Comparison of ENCODE assay signal across 8 cellular contexts in the genomic region with DNA sequence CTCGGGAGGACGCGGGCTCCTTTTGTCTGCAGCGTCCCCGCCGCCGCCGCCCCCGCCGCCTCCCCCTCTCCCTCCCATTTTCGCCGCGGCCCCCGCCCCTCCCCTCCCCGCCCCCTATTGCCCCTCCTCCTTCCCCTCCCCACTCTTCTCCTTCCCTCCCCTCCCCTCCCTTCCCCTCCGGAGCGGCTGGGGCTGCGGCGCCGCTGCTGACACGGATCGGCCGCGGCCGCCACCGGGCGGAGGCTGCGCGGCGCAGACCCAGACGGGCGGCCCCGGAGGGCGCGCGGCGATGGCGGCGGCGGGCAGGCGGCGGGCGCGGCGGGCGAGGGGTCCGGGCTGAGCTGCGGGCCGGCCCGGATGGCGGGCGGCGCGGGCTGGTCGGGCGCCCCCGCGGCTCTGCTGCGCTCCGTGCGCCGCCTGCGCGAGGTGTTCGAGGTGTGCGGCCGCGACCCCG. TPM values are rescaled to one million over a fixed set of nuclear protein-coding genes. Genes with fewer than 3 reads are reported as not detected.
DNase-seq lines count a peak whose midpoint lies in the region; ATAC-seq and TF ChIP-seq lines count a peak whose summit lies in the region.

A gene with protein sequence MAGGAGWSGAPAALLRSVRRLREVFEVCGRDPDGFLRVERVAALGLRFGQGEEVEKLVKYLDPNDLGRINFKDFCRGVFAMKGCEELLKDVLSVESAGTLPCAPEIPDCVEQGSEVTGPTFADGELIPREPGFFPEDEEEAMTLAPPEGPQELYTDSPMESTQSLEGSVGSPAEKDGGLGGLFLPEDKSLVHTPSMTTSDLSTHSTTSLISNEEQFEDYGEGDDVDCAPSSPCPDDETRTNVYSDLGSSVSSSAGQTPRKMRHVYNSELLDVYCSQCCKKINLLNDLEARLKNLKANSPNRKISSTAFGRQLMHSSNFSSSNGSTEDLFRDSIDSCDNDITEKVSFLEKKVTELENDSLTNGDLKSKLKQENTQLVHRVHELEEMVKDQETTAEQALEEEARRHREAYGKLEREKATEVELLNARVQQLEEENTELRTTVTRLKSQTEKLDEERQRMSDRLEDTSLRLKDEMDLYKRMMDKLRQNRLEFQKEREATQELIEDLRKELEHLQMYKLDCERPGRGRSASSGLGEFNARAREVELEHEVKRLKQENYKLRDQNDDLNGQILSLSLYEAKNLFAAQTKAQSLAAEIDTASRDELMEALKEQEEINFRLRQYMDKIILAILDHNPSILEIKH (plus strand): TSS at position 180 of the 454 bp plus-strand sequence. CDS start 178 bp downstream, at position 358.

- no peaks in the 10 kb centered on the region for H3K4me1 ChIP-seq in DOHH2 (ENCODE audit: control insufficient read depth, low read length)
- no peaks in the 10 kb centered on the region for H3K4me1 ChIP-seq in mesodermal cell (ENCODE audit: control insufficient read depth, insufficient read depth, low read length, poor library complexity, severe bottlenecking)

- peak; percentile 43 for DNase-seq in NCI-H774 (lab: John Stamatoyannopoulos, UW)
- peak; percentile 45 for DNase-seq in coronary artery (ENCODE audit: low spot score)
- DNase-seq in ureter (ENCODE audit: low spot score): no peak
- no peak for DNase-seq in putamen (ENCODE audit: low spot score)

- H3K36me3 ChIP-seq in DOHH2 (ENCODE audit: control insufficient read depth, low read length) (no peaks in the 10 kb centered on the region), mesodermal cell (ENCODE audit: control insufficient read depth, insufficient read depth, low read length) (no peaks in the 10 kb centered on the region)

- peaks cover 50% of the 10 kb centered on the region for H3K27me3 ChIP-seq in DOHH2 (ENCODE audit: control insufficient read depth, low read length)

- WGBS in mesodermal cell (ENCODE audit: insufficient coverage in 2 of 2), 2 experiments: 0% methylated on average over 21 to 38 of the region's 69 CpGs

- H3K9me2 ChIP-seq in DOHH2 (replicated peaks; ENCODE audit: control insufficient read depth, low read length): no peaks in the 10 kb centered on the region

- H3K4me3 ChIP-seq in DOHH2 (ENCODE audit: low read length): no peak within 1 kb of the TSS; the same call in 1 of the 2 replicates
- H3K4me3 ChIP-seq in coronary artery: peak within 1 kb of the TSS; percentile 69
- H3K4me3 ChIP-seq in mesodermal cell (ENCODE audit: extremely low read depth, insufficient read depth, low read length, poor library complexity, severe bottlenecking): peak within 1 kb of the TSS; percentile 34

- no peaks in the 10 kb centered on the region for H4K20me1 ChIP-seq in DOHH2 (ENCODE audit: control insufficient read depth, insufficient read depth, low read depth, low read length)

- H3K9me3 ChIP-seq in DOHH2 (ENCODE audit: control insufficient read depth, insufficient read depth, low read length) (no peaks in the 10 kb centered on the region), mesodermal cell (ENCODE audit: control insufficient read depth, low read length) (no peaks in the 10 kb centered on the region)

- H3K27ac ChIP-seq in DOHH2 (ENCODE audit: low read depth, low read length) (no peak within 1 kb of the TSS), coronary artery (no peak within 1 kb of the TSS), mesodermal cell (ENCODE audit: low read depth, low read length, severe bottlenecking) (no peak within 1 kb of the TSS)

- TF ChIP-seq CTCF in DOHH2 (IDR thresholded peaks at IDR 0.05; ENCODE audit: low read depth, low read length, poor library complexity, severe bottlenecking): no peak
- no peak for TF ChIP-seq CTCF in coronary artery (IDR thresholded peaks at IDR 0.05)

- H3K4me2 ChIP-seq in DOHH2 (ENCODE audit: low read length): peak within 1 kb of the TSS; percentile 37

- ATAC-seq in HG03097 (IDR thresholded peaks at IDR 0.05; ENCODE audit: low FRiP score, unreplicated experiment) (no peak), GM18502 (IDR thresholded peaks at IDR 0.05; ENCODE audit: poor library complexity, unreplicated experiment) (no peak)

- peaks cover 3% of the 10 kb centered on the region; the same call in 1 of the 2 replicates for H3F3A ChIP-seq in DOHH2 (ENCODE audit: control insufficient read depth, insufficient read depth)

- H3K79me2 ChIP-seq in DOHH2 (ENCODE audit: control insufficient read depth, low read length): no peaks in the 10 kb centered on the region

RNA-seq across cellular contexts. Expression of the gene that starts here (rescaled TPM):
- polyA plus RNA-seq in mesodermal cell (2013, experiment 1 of 2): 4.5 TPM
- polyA plus RNA-seq in mesodermal cell (2013, experiment 2 of 2): 3.9 TPM
- 40.7 TPM for total RNA-seq in ureter

Comparison
In these comparisons a context has a peak if more than half of its experiments do, and no peak if none do; other contexts are left out.
1. DNase-seq: peak in NCI-H774 (single experiment) and coronary artery (single experiment); none in ureter (single experiment) and putamen (single experiment).